Comparison of ENCODE assay signal across 1 cellular context in genomic region chr11:78840623-78841022, GRCh38.
TF ChIP-seq lines count a peak whose summit lies in the region.

No MANE protein-coding gene starts in this region.

TF ChIP-seq in IMR-90, 13 proteins besides CTCF, POLR2A, EP300 and RAD21 (continued from another document):
- no peak for TF ChIP-seq ELK1 (IDR thresholded peaks at IDR 0.05; ENCODE audit: borderline replicate concordance, low read depth, low read length)
- TF ChIP-seq RFX5 (IDR thresholded peaks at IDR 0.05; ENCODE audit: low read depth, low read length), result no peak
- TF ChIP-seq MXI1 (IDR thresholded peaks at IDR 0.05; ENCODE audit: borderline replicate concordance, low read depth, low read length), result no peak
- TF ChIP-seq MAFK (IDR thresholded peaks at IDR 0.05; ENCODE audit: low read depth, low read length), result no peak
- TF ChIP-seq CEBPB (IDR thresholded peaks at IDR 0.05; ENCODE audit: low read depth, low read length), result peak; percentile 69
